Comparison of ENCODE assay signal across 21 cellular contexts in genomic region chr14:63988579-63988978, GRCh38.
"Had no signal": no experiment of that assay in that cellular context is flagged by ENCODE, and none has a peak within 500 bp of the region (broad histone marks: within the 10 kb centered on the region; RNA-seq: fewer than 3 reads in every experiment).

No MANE protein-coding gene starts in this region.

- H3K27me3 Mint-ChIP-seq: activated B cell treated with CpG ODN at 0.5 μM for 24 hours; activated CD4-positive, alpha-beta T cell treated with anti-CD3 and anti-CD28 coated beads, Interleukin-2, amount 10 ng/mL, durations not matched to agents 24 days and 14 days; activated naive CD8-positive, alpha-beta T cell treated with anti-CD3 and anti-CD28 coated beads, Interleukin-2, amount 10 ng/mL, durations not matched to agents 7 days and 5 days; T-cell had no signal

- ATAC-seq: activated T-cell treated with anti-CD3 and anti-CD28 coated beads, Interleukin-2, amount 50 U/mL, for 72 hours; T-cell had no signal

- H3K9me3 Mint-ChIP-seq: activated B cell treated with CpG ODN at 0.5 μM for 24 hours; activated CD4-positive, alpha-beta T cell treated with anti-CD3 and anti-CD28 coated beads, Interleukin-2, amount 10 ng/mL, durations not matched to agents 24 days and 14 days; activated naive CD8-positive, alpha-beta T cell treated with anti-CD3 and anti-CD28 coated beads, Interleukin-2, amount 10 ng/mL, durations not matched to agents 7 days and 5 days; activated T-cell treated with anti-CD3 and anti-CD28 coated beads, Interleukin-2, amount 50 U/mL, for 72 hours; T-cell had no signal

- H3K4me3 Mint-ChIP-seq: activated B cell treated with CpG ODN at 0.5 μM for 24 hours; activated CD4-positive, alpha-beta T cell treated with anti-CD3 and anti-CD28 coated beads, Interleukin-2, amount 10 ng/mL, durations not matched to agents 24 days and 14 days; activated naive CD8-positive, alpha-beta T cell treated with anti-CD3 and anti-CD28 coated beads, Interleukin-2, amount 10 ng/mL, durations not matched to agents 7 days and 5 days; activated T-cell treated with anti-CD3 and anti-CD28 coated beads, Interleukin-2, amount 50 U/mL, for 72 hours; T-cell had no signal

- H3K9me3 ChIP-seq: adrenal gland had no signal

- H3K36me3 ChIP-seq: adrenal gland had no signal

- H3K27ac ChIP-seq: adrenal gland had no signal

- H3K27ac Mint-ChIP-seq: activated B cell treated with CpG ODN at 0.5 μM for 24 hours; activated CD4-positive, alpha-beta T cell treated with anti-CD3 and anti-CD28 coated beads, Interleukin-2, amount 10 ng/mL, durations not matched to agents 24 days and 14 days; activated naive CD8-positive, alpha-beta T cell treated with anti-CD3 and anti-CD28 coated beads, Interleukin-2, amount 10 ng/mL, durations not matched to agents 7 days and 5 days; activated T-cell treated with anti-CD3 and anti-CD28 coated beads, Interleukin-2, amount 50 U/mL, for 72 hours had no signal

- H3K4me3 ChIP-seq: adrenal gland had no signal

- H3K4me1 ChIP-seq: adrenal gland had no signal

- H3K27me3 ChIP-seq: adrenal gland had no signal

- DNase-seq: activated B cell treated with CpG ODN at 0.5 μM for 24 hours; activated CD4-positive, alpha-beta T cell treated with anti-CD3 and anti-CD28 coated beads for 1 hour; activated CD4-positive, alpha-beta T cell treated with anti-CD3 and anti-CD28 coated beads, Interleukin-2, amount 10 ng/mL, durations not matched to agents 24 days and 14 days; activated CD4-positive, alpha-beta T cell treated with anti-CD3 and anti-CD28 coated beads, Interleukin-2, amount 50 U/mL, for 48 hours; activated naive CD4-positive, alpha-beta T cell treated with anti-CD3 and anti-CD28 coated beads, Interleukin-2, amount 50 U/mL, for 16 hours; activated naive CD8-positive, alpha-beta T cell treated with anti-CD3 and anti-CD28 coated beads, Interleukin-2, amount 10 ng/mL, durations not matched to agents 7 days and 5 days; activated T-cell treated with anti-CD3 and anti-CD28 coated beads, Interleukin-2, amount 50 U/mL, for 72 hours; adrenal gland; anterior cingulate cortex; central memory CD4-positive, alpha-beta T cell; KG1; NCI-H1092; NCI-H1417 treated with DMSO at 0.1 percent for 48 hours; NCI-H1694; NCI-H2029; NCI-H345; NCI-H510A; NCI-H526 treated with DMSO at 0.1 percent for 48 hours; NCI-H82; SIG-M5; T-cell had no signal
